21 cellular contexts compared by ENCODE assay signal in the genomic region with DNA sequence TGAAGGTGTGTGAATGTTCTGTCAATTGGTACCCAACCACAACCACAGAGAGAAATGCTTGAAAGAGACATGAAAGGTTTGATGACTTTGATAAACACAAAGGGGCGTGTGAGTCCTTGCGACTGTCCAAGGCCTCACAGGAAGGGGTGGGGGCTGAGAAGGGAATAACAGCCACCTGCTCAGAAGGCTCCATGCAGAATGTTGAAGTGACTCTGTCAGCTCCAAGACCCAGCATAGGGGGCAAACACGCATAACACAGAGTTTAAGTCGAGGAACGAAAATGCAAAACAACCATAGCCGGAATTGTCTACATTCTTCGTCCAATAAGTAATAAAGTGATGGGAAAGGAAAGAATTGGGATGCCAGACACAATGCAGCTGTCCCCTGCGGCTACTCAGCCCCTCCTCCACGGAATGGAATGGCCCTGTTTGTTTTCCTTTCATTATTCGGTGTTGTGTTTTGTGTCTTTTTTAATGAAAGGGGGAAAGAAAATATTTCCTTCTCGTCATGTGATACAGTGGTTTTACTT. TPM values are rescaled to one million over a fixed set of nuclear protein-coding genes. Genes with fewer than 3 reads are reported as not detected.
DNase-seq lines count a peak whose midpoint lies in the region; ATAC-seq, FAIRE-seq and TF ChIP-seq lines count a peak whose summit lies in the region.
"Had no signal": no experiment of that assay in that cellular context is flagged by ENCODE, and none has a peak within 500 bp of the region (broad histone marks: within the 10 kb centered on the region; RNA-seq: fewer than 3 reads in every experiment).

No MANE protein-coding gene starts in this region.

- H3K79me2 ChIP-seq in ACC112 (ENCODE audit: control insufficient read depth, insufficient read depth, low read length, unreplicated experiment) = no peaks in the 10 kb centered on the region

- H3K4me3 ChIP-seq in ACC112 (ENCODE audit: low read depth, low read length) = no peak overlapping the region; the same call in 1 of the 2 replicates
- H3K4me3 ChIP-seq: PC-9, spleen had no signal

- no peaks in the 10 kb centered on the region for H3K36me3 Mint-ChIP-seq in nephron (ENCODE audit: low read depth)
- H3K36me3 Mint-ChIP-seq: naive B cell had no signal

- H2AFZ ChIP-seq in ACC112 (ENCODE audit: low read length, unreplicated experiment) = peak overlapping the region; percentile 42
- H2AFZ ChIP-seq: PC-9 had no signal

- peak overlapping the region; percentile 70 to 94 (median 90) for H3K27ac Mint-ChIP-seq in nephron
- H3K27ac Mint-ChIP-seq: activated CD4-positive, alpha-beta memory T cell treated with anti-CD3 and anti-CD28 coated beads, Interleukin-2, amount 10 ng/mL, durations not matched to agents 7 days and 5 days; naive B cell had no signal

- no peaks in the 10 kb centered on the region for H3K27me3 ChIP-seq in ACC112 (ENCODE audit: insufficient read depth, low read length)
- H3K27me3 ChIP-seq: spleen had no signal

- no peak overlapping the region for H3K27ac ChIP-seq in ACC112 (ENCODE audit: low read depth, low read length)
- H3K27ac ChIP-seq: HL-60, PC-9 had no signal

- H3K27me3 Mint-ChIP-seq in nephron (ENCODE audit: low read depth) = peaks cover 4% of the 10 kb centered on the region
- H3K27me3 Mint-ChIP-seq: naive B cell had no signal

- DNase-seq in RPMI7951 (ENCODE audit: low read depth) (peak; percentile 47), activated gamma-delta T cell treated with Interleukin-2 at 50 U/mL for 16 hours (no peak)
- no peak for DNase-seq in activated CD4-positive, alpha-beta T cell treated with anti-CD3 and anti-CD28 coated beads, Interleukin-2, amount 50 U/mL, for 1 hour
- no peak for DNase-seq in activated naive CD4-positive, alpha-beta T cell (lab: John Stamatoyannopoulos, UW)
- DNase-seq: activated CD4-positive, alpha-beta memory T cell treated with anti-CD3 and anti-CD28 coated beads, Interleukin-2, amount 10 ng/mL, durations not matched to agents 7 days and 5 days; activated effector memory CD4-positive, alpha-beta T cell treated with Interleukin-2 at 50 U/mL for 16 hours; AML-193; central memory CD4-positive, alpha-beta T cell; H9; MM.1S; naive B cell; PC-9; spleen; T-helper 9 cell had no signal

- TF ChIP-seq CTCF in nephron (IDR thresholded peaks at IDR 0.05; ENCODE audit: unreplicated experiment in 3 of 3) = no peak

- peak; percentile 68 for FAIRE-seq in endometrium (lab: Jason Lieb, UNC)

- peak overlapping the region; percentile 10 to 43 (median 39) for H3K4me3 Mint-ChIP-seq in nephron
- H3K4me3 Mint-ChIP-seq: activated CD4-positive, alpha-beta memory T cell treated with anti-CD3 and anti-CD28 coated beads, Interleukin-2, amount 10 ng/mL, durations not matched to agents 7 days and 5 days; H9; naive B cell had no signal

- H3K9me3 Mint-ChIP-seq in nephron = peaks cover 4% of the 10 kb centered on the region
- H3K9me3 Mint-ChIP-seq: activated CD4-positive, alpha-beta memory T cell treated with anti-CD3 and anti-CD28 coated beads, Interleukin-2, amount 10 ng/mL, durations not matched to agents 7 days and 5 days had no signal

- H3K36me3 ChIP-seq in ACC112 (ENCODE audit: insufficient read depth, low read length) = no peaks in the 10 kb centered on the region
- H3K36me3 ChIP-seq: spleen had no signal

- no peak for ATAC-seq in GM19467 (IDR thresholded peaks at IDR 0.05; ENCODE audit: unreplicated experiment)
- ATAC-seq: esophagus mucosa had no signal

- H3K4me1 ChIP-seq in ACC112 (ENCODE audit: control insufficient read depth, insufficient read depth, low read length, unreplicated experiment) = peaks cover 13% of the 10 kb centered on the region
- H3K4me1 ChIP-seq: spleen had no signal

- peaks cover 17% of the 10 kb centered on the region for H3K4me1 Mint-ChIP-seq in nephron
- H3K4me1 Mint-ChIP-seq: activated CD4-positive, alpha-beta memory T cell treated with anti-CD3 and anti-CD28 coated beads, Interleukin-2, amount 10 ng/mL, durations not matched to agents 7 days and 5 days; naive B cell had no signal

RNA-seq across cellular contexts. Expression of a gene that starts 19.9 kb away (rescaled TPM):
- total RNA-seq in RPMI7951 (2014; rRNA removed; shearing (Covaris generic)) = not detected in 2 replicates
- total RNA-seq: activated CD4-positive, alpha-beta memory T cell treated with anti-CD3 and anti-CD28 coated beads, Interleukin-2, amount 10 ng/mL, durations not matched to agents 7 days and 5 days; esophagus mucosa; H9; PC-9; spleen; ureter had no signal

RNA-seq across cellular contexts. Expression of a gene that starts 52.8 kb away (rescaled TPM):
- total RNA-seq in RPMI7951 (2014; rRNA removed; shearing (Covaris generic)) = 9.7 and 10.9 TPM in 2 replicates
